1 cellular context compared by ENCODE assay signal in the genomic region with DNA sequence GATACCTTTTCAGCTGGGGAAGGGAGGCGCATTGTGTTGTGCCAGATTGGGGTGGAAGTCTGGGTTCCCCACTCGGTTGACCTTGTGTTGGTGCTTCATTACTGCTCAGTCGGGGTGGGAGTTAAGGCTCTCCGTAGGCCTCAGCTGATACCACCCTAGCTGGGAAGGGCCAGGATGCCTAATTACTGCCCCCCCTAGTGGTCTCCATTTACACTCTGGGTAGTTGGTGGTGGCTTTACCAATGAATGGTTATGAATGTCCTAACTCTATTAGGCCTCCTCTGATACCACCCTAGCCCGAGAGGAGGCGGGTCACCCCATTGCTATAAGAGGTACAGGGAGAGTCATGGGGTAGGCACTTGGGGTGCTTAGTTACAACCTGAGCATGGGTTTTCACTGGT.
TF ChIP-seq lines count a peak whose summit lies in the region.

No MANE protein-coding gene starts in this region.

TF ChIP-seq in HepG2, 621 proteins besides CTCF, POLR2A, EP300 and RAD21:
- TF ChIP-seq ELF1 (CRISPR knock-in tag; IDR thresholded peaks at IDR 0.05) (no peak), STAG1 (CRISPR knock-in tag; IDR thresholded peaks at IDR 0.05) (peak; percentile 29), NFYC (CRISPR knock-in tag; IDR thresholded peaks at IDR 0.05) (no peak)
- TF ChIP-seq, protein P1, sequence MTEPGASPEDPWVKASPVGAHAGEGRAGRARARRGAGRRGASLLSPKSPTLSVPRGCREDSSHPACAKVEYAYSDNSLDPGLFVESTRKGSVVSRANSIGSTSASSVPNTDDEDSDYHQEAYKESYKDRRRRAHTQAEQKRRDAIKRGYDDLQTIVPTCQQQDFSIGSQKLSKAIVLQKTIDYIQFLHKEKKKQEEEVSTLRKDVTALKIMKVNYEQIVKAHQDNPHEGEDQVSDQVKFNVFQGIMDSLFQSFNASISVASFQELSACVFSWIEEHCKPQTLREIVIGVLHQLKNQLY (CRISPR knock-in tag; IDR thresholded peaks at IDR 0.05): no peak
TF ChIP-seq in HepG2: peak in this region for 1.
